Comparison of ENCODE assay signal across 1 cellular context in genomic region chr10:120181154-120181553, GRCh38.
TF ChIP-seq lines count a peak whose summit lies in the region.

No MANE protein-coding gene starts in this region.

TF ChIP-seq in GM23338, 12 proteins besides CTCF, POLR2A, EP300 and RAD21 (continued from another document):
- TF ChIP-seq REST (IDR thresholded peaks at IDR 0.05; ENCODE audit: unreplicated experiment), result no peak
- TF ChIP-seq ZNF331 (CRISPR knock-in tag; IDR thresholded peaks at IDR 0.05; ENCODE audit: low read depth), result no peak
- TF ChIP-seq CREB1 (CRISPR knock-in tag; IDR thresholded peaks at IDR 0.05; ENCODE audit: low read depth), result no peak
- no peak for TF ChIP-seq POLR2AphosphoS5 (IDR thresholded peaks at IDR 0.05; ENCODE audit: low read depth)
- TF ChIP-seq, protein P1, sequence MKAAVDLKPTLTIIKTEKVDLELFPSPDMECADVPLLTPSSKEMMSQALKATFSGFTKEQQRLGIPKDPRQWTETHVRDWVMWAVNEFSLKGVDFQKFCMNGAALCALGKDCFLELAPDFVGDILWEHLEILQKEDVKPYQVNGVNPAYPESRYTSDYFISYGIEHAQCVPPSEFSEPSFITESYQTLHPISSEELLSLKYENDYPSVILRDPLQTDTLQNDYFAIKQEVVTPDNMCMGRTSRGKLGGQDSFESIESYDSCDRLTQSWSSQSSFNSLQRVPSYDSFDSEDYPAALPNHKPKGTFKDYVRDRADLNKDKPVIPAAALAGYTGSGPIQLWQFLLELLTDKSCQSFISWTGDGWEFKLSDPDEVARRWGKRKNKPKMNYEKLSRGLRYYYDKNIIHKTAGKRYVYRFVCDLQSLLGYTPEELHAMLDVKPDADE (IDR thresholded peaks at IDR 0.05), result no peak
- TF ChIP-seq STAT1 (IDR thresholded peaks at IDR 0.05; ENCODE audit: unreplicated experiment), result no peak
- TF ChIP-seq NANOG (IDR thresholded peaks at IDR 0.05; ENCODE audit: borderline replicate concordance), result no peak
